16 cellular contexts compared by ENCODE assay signal in genomic region chr6:108806669-108807068, GRCh38. TPM values are rescaled to one million over a fixed set of nuclear protein-coding genes. Genes with fewer than 3 reads are reported as not detected.
DNase-seq lines count a peak whose midpoint lies in the region; FAIRE-seq and TF ChIP-seq lines count a peak whose summit lies in the region.
"Had no signal": no experiment of that assay in that cellular context is flagged by ENCODE, and none has a peak within 500 bp of the region (broad histone marks: within the 10 kb centered on the region; RNA-seq: fewer than 3 reads in every experiment).

No MANE protein-coding gene starts in this region.

- WGBS in stomach, 5 donors: 74 to 84% (median 78%) methylated on average over 4 of the region's 4 CpGs
- 77 to 89% (median 85%) methylated on average over 4 of the region's 4 CpGs for WGBS in small intestine, 3 donors

- no peak for TF ChIP-seq POLR2A in stomach (IDR thresholded peaks at IDR 0.05)

- no peaks in the 10 kb centered on the region for H3K36me3 Mint-ChIP-seq in Calu3 (ENCODE audit: insufficient read depth, unreplicated experiment)

- POLR2A ChIA-PET in HEK293 (lab: Yijun Ruan, JAX): no interaction called here

- no peak overlapping the region for H3K4me2 ChIP-seq in keratinocyte (ENCODE audit: control insufficient read depth, extremely low read depth, insufficient read depth, low read depth, low read length)

- DNase-seq in DMS53 (lab: John Stamatoyannopoulos, UW): peak; percentile 70
- DNase-seq in bronchial epithelial cell (ENCODE audit: low read depth): peak; percentile 72
- no peak for DNase-seq in keratinocyte (ENCODE audit: low read depth, low spot score)
- no peak for DNase-seq in COLO668 (lab: John Stamatoyannopoulos, UW; ENCODE audit: unreplicated experiment)
- DNase-seq in stomach: no peak
- no peak for DNase-seq in Calu3
- no peak for DNase-seq in small intestine
- DNase-seq: C1 segment of cervical spinal cord; CD4-positive, alpha-beta T cell; DMS153 had no signal

- H3K4me1 Mint-ChIP-seq in Calu3 (ENCODE audit: low read depth, unreplicated experiment): no peaks in the 10 kb centered on the region

- no peaks in the 10 kb centered on the region for H3K9me1 ChIP-seq in keratinocyte (ENCODE audit: control insufficient read depth, extremely low read depth, insufficient read depth, low read length)

- CTCF ChIA-PET in HEK293 (lab: Yijun Ruan, JAX) (interaction anchor here (1.2 to 1.6 kb wide), 2 partner anchors 29 kb away, joined by 4 to 5 read pairs; no protein-coding TSS in a partner anchor), Calu3 (lab: Charles Lee) (interaction anchor here (1.3 kb wide), 1 partner anchor 9 kb away, joined by 7 read pairs; no protein-coding TSS in a partner anchor)

- TF ChIP-seq CTCF in HEK293 (tag by site-specific recombination; IDR thresholded peaks at IDR 0.05): no peak
- TF ChIP-seq CTCF in bronchial epithelial cell (IDR thresholded peaks at IDR 0.05; ENCODE audit: insufficient read depth, low read length, severe bottlenecking): no peak
- TF ChIP-seq CTCF in keratinocyte (optimal IDR thresholded peaks at IDR 0.05 in 1 of 3, IDR thresholded peaks at IDR 0.05 in 1 of 3, conservative IDR thresholded peaks at IDR 0.05 in 1 of 3; ENCODE audit: extremely low read depth in 1 of 3, insufficient read depth in 2 of 3, low read length in 3 of 3): no peak
- TF ChIP-seq CTCF in stomach (IDR thresholded peaks at IDR 0.05): no peak
- no peak for TF ChIP-seq CTCF in Calu3 (IDR thresholded peaks at IDR 0.05; ENCODE audit: unreplicated experiment)

- H3K4me3 Mint-ChIP-seq in Calu3 (ENCODE audit: low read depth, unreplicated experiment): no peak overlapping the region
- H3K4me3 Mint-ChIP-seq: B cell; CD4-positive, alpha-beta T cell had no signal

- dilution Hi-C loops in keratinocyte (cut with MboI; ENCODE audit: extremely low pct_ligation_motif_present, low sequenced_read_pairs): no loop called here

- no peaks in the 10 kb centered on the region for H4K20me1 ChIP-seq in keratinocyte (ENCODE audit: control insufficient read depth, extremely low read depth, insufficient read depth, low read length)

- H3K27ac ChIP-seq in HEK293 (ENCODE audit: extremely low read depth, low read depth, low read length) (no peak overlapping the region), keratinocyte (ENCODE audit: control insufficient read depth, insufficient read depth, low read length) (no peak overlapping the region), stomach (no peak overlapping the region), small intestine (ENCODE audit: low read depth in 1 of 2, low read length in 1 of 2) (no peak overlapping the region)

- H3K4me3 ChIP-seq in HEK293 (ENCODE audit: low read depth, low read length) (no peak overlapping the region), bronchial epithelial cell (ENCODE audit: low read depth, low read length) (no peak overlapping the region), keratinocyte (ENCODE audit: control insufficient read depth in 2 of 3, extremely low read depth in 1 of 3, insufficient read depth in 2 of 3, low read depth in 1 of 3, low read length in 3 of 3) (no peak overlapping the region), stomach (no peak overlapping the region), small intestine (ENCODE audit: low read depth in 1 of 2, low read length in 2 of 2) (no peak overlapping the region)

- H3K9me3 Mint-ChIP-seq in Calu3 (ENCODE audit: low read depth, unreplicated experiment): no peaks in the 10 kb centered on the region
- H3K9me3 Mint-ChIP-seq: CD4-positive, alpha-beta T cell had no signal

- no peaks in the 10 kb centered on the region for H3K27me3 Mint-ChIP-seq in Calu3 (ENCODE audit: unreplicated experiment)
- H3K27me3 Mint-ChIP-seq: B cell; CD4-positive, alpha-beta T cell had no signal

- intact Hi-C loops in stomach (cut with DNase I; ENCODE audit: low total_unique reads) (no loop called here), Calu3 (cut with micrococcal nuclease; ENCODE audit: unreplicated experiment) (no loop called here)

- no TSS peak for BruUV-seq in Calu3 (replicated peaks; lab: Mats Ljungman, UMichigan)

- H3K27me3 ChIP-seq in bronchial epithelial cell (ENCODE audit: control insufficient read depth, insufficient read depth, low read length) (no peaks in the 10 kb centered on the region), keratinocyte (ENCODE audit: control insufficient read depth, extremely low read depth, insufficient read depth, low read length) (no peaks in the 10 kb centered on the region), stomach (no peaks in the 10 kb centered on the region), small intestine (ENCODE audit: control insufficient read depth in 2 of 2, insufficient read depth in 2 of 2, low read length in 2 of 2) (no peaks in the 10 kb centered on the region)

- H3K27ac Mint-ChIP-seq in Calu3 (ENCODE audit: unreplicated experiment): no peak overlapping the region
- H3K27ac Mint-ChIP-seq: B cell; CD4-positive, alpha-beta T cell had no signal

- no peak overlapping the region for H3K9ac ChIP-seq in keratinocyte (ENCODE audit: control insufficient read depth, extremely low read depth, insufficient read depth, low read length)

- TF ChIP-seq EP300 in stomach (IDR thresholded peaks at IDR 0.05): no peak

- H3K4me1 ChIP-seq in HEK293 (ENCODE audit: control insufficient read depth, insufficient read depth, low read length) (0 out of 2 replicates have a peak, but pooled peaks cover 2% of the 10 kb centered on the region), keratinocyte (ENCODE audit: control insufficient read depth, extremely low read depth, insufficient read depth, low read length) (no peaks in the 10 kb centered on the region), stomach (peaks cover 8 to 30% (median 10%) of the 10 kb centered on the region in 4 donors), small intestine (ENCODE audit: control insufficient read depth in 2 of 2, insufficient read depth in 1 of 2, low read depth in 1 of 2, low read length in 1 of 2) (no peaks in the 10 kb centered on the region)

- H3K79me2 ChIP-seq in keratinocyte (ENCODE audit: control insufficient read depth, insufficient read depth, low read length): no peaks in the 10 kb centered on the region

- FAIRE-seq in bronchial epithelial cell (lab: Jason Lieb, UNC) (no peak), keratinocyte (lab: Jason Lieb, UNC) (peak; percentile 9), small intestine (lab: Jason Lieb, UNC) (no peak)
- FAIRE-seq: D721Med, H54, HepG2, HTR-8/SVneo had no signal

- no peak overlapping the region for H2AFZ ChIP-seq in keratinocyte (ENCODE audit: control insufficient read depth, low read length)

- H3K36me3 ChIP-seq in HEK293 (ENCODE audit: control insufficient read depth in 2 of 2, insufficient read depth in 1 of 2, low read length in 2 of 2): no peaks in the 10 kb centered on the region
- no peaks in the 10 kb centered on the region for H3K36me3 ChIP-seq in bronchial epithelial cell (ENCODE audit: control insufficient read depth, insufficient read depth, low read length)
- H3K36me3 ChIP-seq in keratinocyte (ENCODE audit: control insufficient read depth in 2 of 2, extremely low read depth in 1 of 2, insufficient read depth in 2 of 2, low read length in 2 of 2): no peaks in the 10 kb centered on the region
- H3K36me3 ChIP-seq in stomach: no peaks in the 10 kb centered on the region
- no peaks in the 10 kb centered on the region for H3K36me3 ChIP-seq in small intestine (ENCODE audit: control insufficient read depth in 2 of 2, insufficient read depth in 2 of 2, low read length in 2 of 2)

- H3K9me3 ChIP-seq in HEK293 (ENCODE audit: control insufficient read depth, insufficient read depth, low read depth, low read length) (no peaks in the 10 kb centered on the region), keratinocyte (ENCODE audit: control insufficient read depth, low read depth, low read length) (no peaks in the 10 kb centered on the region), stomach (no peaks in the 10 kb centered on the region), small intestine (ENCODE audit: control insufficient read depth, low read depth) (no peaks in the 10 kb centered on the region)

TF ChIP-seq in HEK293, 187 proteins besides CTCF, POLR2A, EP300 and RAD21 (continues in another document):
- no peak for TF ChIP-seq OVOL3 (tag by site-specific recombination; IDR thresholded peaks at IDR 0.05)
- peak; percentile 43; the same call in 1 of the 2 replicates for TF ChIP-seq SCRT2 (tag by site-specific recombination; IDR thresholded peaks at IDR 0.05)
- TF ChIP-seq ZNF677 (tag by site-specific recombination; IDR thresholded peaks at IDR 0.05): no peak

RNA-seq across cellular contexts. Expression of gene ARMC2, which starts 41.6 kb away (rescaled TPM):
- total RNA-seq in bronchial epithelial cell (0.26 and 0.77 TPM in 2 replicates), stomach (10 to 100 TPM in 1 of 5 donors, 1 to 10 TPM in 3, not detected in 1; 2.3 to 13.4 (median 4.0) TPM), Calu3 (2022) (4.5 and 7.1 TPM in 2 replicates)
- polyA plus RNA-seq in keratinocyte (2.6 to 3.8 TPM (median 3.4 TPM) in 3 replicates), stomach (1 to 10 TPM in 2 of 3 donors, under 1 TPM in 1; 0.46 to 1.7 (median 1.1) TPM), small intestine (1 to 10 TPM in 2 of 3 donors, under 1 TPM in 1; 0.22 to 4.1 (median 1.7) TPM)
- polyA plus RNA-seq in keratinocyte (2011; ENCODE audit: low read depth): 1.4 TPM
- 2.3 and 3.3 TPM in 2 replicates for polyA plus RNA-seq in keratinocyte (2011; cell fraction: cytosol; rRNA removed)
- polyA plus RNA-seq in keratinocyte (2011; cell fraction: nucleus; rRNA removed): 5.3 and 5.6 TPM in 2 replicates
- polyA plus RNA-seq in keratinocyte (2012; ENCODE audit: low replicate concordance): 1.6 and 1.8 TPM in 2 replicates
- 0.69 to 1.5 TPM (median 1.3 TPM) in 3 replicates for polyA minus RNA-seq in keratinocyte
- polyA minus RNA-seq in keratinocyte (2011; cell fraction: cytosol; rRNA and poly(A)+ RNA removed): 0.96 TPM
- 0.95 and 2.9 TPM in 2 replicates for polyA minus RNA-seq in keratinocyte (2011; cell fraction: nucleus; rRNA and poly(A)+ RNA removed)

Comparison
In these comparisons a context has a peak if more than half of its experiments do, and no peak if none do; other contexts are left out.
1. DNase-seq: peak in DMS53 (single experiment) and bronchial epithelial cell (single experiment); none in keratinocyte (single experiment), COLO668 (single experiment), stomach (single experiment), Calu3 (single experiment) and small intestine (single experiment).